ENCODE assay signal across 8 cellular contexts in the genomic region with DNA sequence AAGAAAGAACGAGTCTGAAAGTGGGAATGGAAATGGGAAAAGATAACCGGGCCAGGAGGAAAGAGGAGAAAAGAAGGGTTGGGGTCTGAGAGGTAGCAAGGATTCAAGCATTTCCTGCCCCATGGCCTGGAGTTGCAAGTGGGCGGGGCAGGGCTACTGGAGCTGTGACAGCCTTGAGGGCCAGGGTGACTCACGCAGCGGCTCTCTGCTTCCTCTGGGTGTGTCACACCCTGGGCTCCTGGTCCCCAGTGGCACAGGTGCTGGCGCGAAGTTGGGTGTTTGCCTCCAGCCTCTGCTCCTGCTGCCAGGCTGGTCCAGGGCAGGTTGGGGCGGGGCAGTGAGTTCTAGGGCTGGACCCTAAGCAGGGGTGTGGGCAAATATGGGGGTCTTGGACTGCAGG. TPM values are rescaled to one million over a fixed set of nuclear protein-coding genes. Genes with fewer than 3 reads are reported as not detected.
DNase-seq lines count a peak whose midpoint lies in the region; ATAC-seq and TF ChIP-seq lines count a peak whose summit lies in the region.

No MANE protein-coding gene starts in this region.

- H3K27ac ChIP-seq in colonic mucosa: no peak overlapping the region

- H3K4me1 ChIP-seq in colonic mucosa: no peaks in the 10 kb centered on the region

- H3K4me3 Mint-ChIP-seq in activated naive CD4-positive, alpha-beta T cell treated with anti-CD3 and anti-CD28 coated beads for 36 hours: no peak overlapping the region

- TF ChIP-seq CTCF in colonic mucosa (IDR thresholded peaks at IDR 0.05): no peak

- no peaks in the 10 kb centered on the region for H3K27me3 ChIP-seq in colonic mucosa

- peak; percentile 36 for DNase-seq in activated naive CD4-positive, alpha-beta T cell treated with anti-CD3 and anti-CD28 coated beads for 36 hours
- DNase-seq in activated naive CD4-positive, alpha-beta T cell treated with anti-CD3 and anti-CD28 coated beads, Interleukin-2, amount 50 U/mL, for 16 hours: no peak
- peak; percentile 63 to 88 for DNase-seq in SHP77 (lab: John Stamatoyannopoulos, UW)
- DNase-seq in colonic mucosa: peak; percentile 93
- DNase-seq in stimulated activated CD8-positive, alpha-beta memory T cell treated with anti-CD3 and anti-CD28 coated beads, Interleukin-2, amount 100 ng/mL, for 1 hour (ENCODE audit: low read depth in 2 of 2): peak; percentile 14 to 26
- DNase-seq in left lobe of liver (ENCODE audit: low spot score): no peak

- no peaks in the 10 kb centered on the region for H3K9me3 ChIP-seq in colonic mucosa

- no peaks in the 10 kb centered on the region for H3K36me3 ChIP-seq in colonic mucosa

- H3K27ac Mint-ChIP-seq in activated naive CD4-positive, alpha-beta T cell treated with anti-CD3 and anti-CD28 coated beads for 36 hours: no peak overlapping the region

- no peak overlapping the region for H3K9ac ChIP-seq in colonic mucosa (ENCODE audit: low read depth in 2 of 2, low read length in 2 of 2)

- intact Hi-C loops in activated naive CD4-positive, alpha-beta T cell treated with anti-CD3 and anti-CD28 coated beads for 36 hours (cut with micrococcal nuclease): no loop called here
- intact Hi-C loops in colonic mucosa (cut with DNase I): no loop called here

- no peaks in the 10 kb centered on the region for H3K9me3 Mint-ChIP-seq in activated naive CD4-positive, alpha-beta T cell treated with anti-CD3 and anti-CD28 coated beads for 36 hours

- CTCF ChIA-PET in activated naive CD4-positive, alpha-beta T cell treated with anti-CD3 and anti-CD28 coated beads for 36 hours (lab: Charles Lee): interaction anchor here (0.9 to 1.2 kb wide), 2 partner anchors 745 to 1100 kb away, joined by 3 read pairs; no protein-coding TSS in a partner anchor

- ATAC-seq in left lobe of liver (no peak), HG03108 (IDR thresholded peaks at IDR 0.05; ENCODE audit: unreplicated experiment) (no peak), HG02610 (IDR thresholded peaks at IDR 0.05; ENCODE audit: unreplicated experiment) (no peak)

- H3K4me1 Mint-ChIP-seq in activated naive CD4-positive, alpha-beta T cell treated with anti-CD3 and anti-CD28 coated beads for 36 hours (ENCODE audit: low read depth): peaks cover 8% of the 10 kb centered on the region

- H3K36me3 Mint-ChIP-seq in activated naive CD4-positive, alpha-beta T cell treated with anti-CD3 and anti-CD28 coated beads for 36 hours (ENCODE audit: low read depth): no peaks in the 10 kb centered on the region

- H3K4me3 ChIP-seq in colonic mucosa: no peak overlapping the region

- H3K27me3 Mint-ChIP-seq in activated naive CD4-positive, alpha-beta T cell treated with anti-CD3 and anti-CD28 coated beads for 36 hours (ENCODE audit: low read depth): peaks cover 5% of the 10 kb centered on the region

RNA-seq across cellular contexts. Expression of gene ULBP3, which starts 3.3 kb away (rescaled TPM):
- total RNA-seq in activated naive CD4-positive, alpha-beta T cell treated with anti-CD3 and anti-CD28 coated beads for 36 hours: not detected
- total RNA-seq in colonic mucosa (1 to 10 TPM; 1.8 to 1.9 TPM), left lobe of liver (0.35 TPM)

RNA-seq across cellular contexts. Expression of gene RAET1L, which starts 46.9 kb away (rescaled TPM):
- not detected for total RNA-seq in activated naive CD4-positive, alpha-beta T cell treated with anti-CD3 and anti-CD28 coated beads for 36 hours
- total RNA-seq in colonic mucosa (1 to 10 TPM in 1 of 2 donors, under 1 TPM in 1; 0.24 to 3.2 TPM), left lobe of liver (not detected)

Comparison
In these comparisons a context has a peak if more than half of its experiments do, and no peak if none do; other contexts are left out.
1. DNase-seq: peak in activated naive CD4-positive, alpha-beta T cell treated with anti-CD3 and anti-CD28 coated beads for 36 hours (single experiment), SHP77 (2 of 2), colonic mucosa (single experiment) and stimulated activated CD8-positive, alpha-beta memory T cell treated with anti-CD3 and anti-CD28 coated beads, Interleukin-2, amount 100 ng/mL, for 1 hour (2 of 2); none in activated naive CD4-positive, alpha-beta T cell treated with anti-CD3 and anti-CD28 coated beads, Interleukin-2, amount 50 U/mL, for 16 hours (single experiment) and left lobe of liver (single experiment).